In the genomic region with DNA sequence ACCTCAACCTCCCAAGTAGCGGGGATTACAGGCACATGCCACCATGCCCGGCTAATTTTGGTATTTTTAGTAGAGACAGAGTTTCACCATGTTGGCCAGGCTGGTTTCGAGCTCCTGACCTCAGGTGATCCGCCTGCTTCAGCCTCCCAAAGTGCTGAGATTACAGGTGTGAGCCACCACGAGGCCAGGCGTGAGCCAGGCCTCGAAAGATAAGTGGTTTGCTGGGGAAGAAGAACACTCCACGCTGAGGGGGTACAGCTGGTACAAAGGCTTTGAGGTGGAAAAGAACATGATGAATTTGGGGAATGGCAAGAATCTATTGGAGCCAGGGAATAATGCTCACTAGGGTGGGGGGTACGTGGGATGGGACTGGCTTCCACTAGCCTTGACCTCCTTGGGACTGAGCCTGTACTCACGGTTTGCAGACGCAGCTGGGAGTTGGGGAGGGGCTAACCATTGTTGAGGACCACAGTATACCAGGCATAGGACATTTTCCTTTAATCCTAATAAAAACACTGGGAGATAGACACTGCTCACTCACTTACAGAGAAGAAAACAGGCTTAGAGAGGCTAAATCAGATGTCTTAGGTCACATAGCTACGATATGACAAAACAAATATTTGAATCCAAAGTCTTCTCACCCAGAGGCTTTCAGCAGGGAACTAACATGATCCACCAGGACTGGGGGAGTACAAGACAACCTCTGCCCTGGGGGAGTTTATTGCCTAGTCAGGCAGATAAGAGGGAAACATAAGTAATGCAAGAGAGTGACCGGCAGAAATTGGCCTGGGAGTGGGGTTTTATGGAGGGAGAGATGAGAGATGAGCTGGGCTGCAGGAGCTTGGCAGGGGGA, we compare ENCODE assay signal across 1 cellular context.
TF ChIP-seq lines count a peak whose summit lies in the region.

No MANE protein-coding gene starts in this region.

TF ChIP-seq in HepG2, 621 proteins besides CTCF, POLR2A, EP300 and RAD21 (continued from another document and continues in another):
- TF ChIP-seq, protein P1, sequence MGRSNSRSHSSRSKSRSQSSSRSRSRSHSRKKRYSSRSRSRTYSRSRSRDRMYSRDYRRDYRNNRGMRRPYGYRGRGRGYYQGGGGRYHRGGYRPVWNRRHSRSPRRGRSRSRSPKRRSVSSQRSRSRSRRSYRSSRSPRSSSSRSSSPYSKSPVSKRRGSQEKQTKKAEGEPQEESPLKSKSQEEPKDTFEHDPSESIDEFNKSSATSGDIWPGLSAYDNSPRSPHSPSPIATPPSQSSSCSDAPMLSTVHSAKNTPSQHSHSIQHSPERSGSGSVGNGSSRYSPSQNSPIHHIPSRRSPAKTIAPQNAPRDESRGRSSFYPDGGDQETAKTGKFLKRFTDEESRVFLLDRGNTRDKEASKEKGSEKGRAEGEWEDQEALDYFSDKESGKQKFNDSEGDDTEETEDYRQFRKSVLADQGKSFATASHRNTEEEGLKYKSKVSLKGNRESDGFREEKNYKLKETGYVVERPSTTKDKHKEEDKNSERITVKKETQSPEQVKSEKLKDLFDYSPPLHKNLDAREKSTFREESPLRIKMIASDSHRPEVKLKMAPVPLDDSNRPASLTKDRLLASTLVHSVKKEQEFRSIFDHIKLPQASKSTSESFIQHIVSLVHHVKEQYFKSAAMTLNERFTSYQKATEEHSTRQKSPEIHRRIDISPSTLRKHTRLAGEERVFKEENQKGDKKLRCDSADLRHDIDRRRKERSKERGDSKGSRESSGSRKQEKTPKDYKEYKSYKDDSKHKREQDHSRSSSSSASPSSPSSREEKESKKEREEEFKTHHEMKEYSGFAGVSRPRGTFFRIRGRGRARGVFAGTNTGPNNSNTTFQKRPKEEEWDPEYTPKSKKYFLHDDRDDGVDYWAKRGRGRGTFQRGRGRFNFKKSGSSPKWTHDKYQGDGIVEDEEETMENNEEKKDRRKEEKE (IDR thresholded peaks at IDR 0.05) = no peak
- TF ChIP-seq, protein P2, sequence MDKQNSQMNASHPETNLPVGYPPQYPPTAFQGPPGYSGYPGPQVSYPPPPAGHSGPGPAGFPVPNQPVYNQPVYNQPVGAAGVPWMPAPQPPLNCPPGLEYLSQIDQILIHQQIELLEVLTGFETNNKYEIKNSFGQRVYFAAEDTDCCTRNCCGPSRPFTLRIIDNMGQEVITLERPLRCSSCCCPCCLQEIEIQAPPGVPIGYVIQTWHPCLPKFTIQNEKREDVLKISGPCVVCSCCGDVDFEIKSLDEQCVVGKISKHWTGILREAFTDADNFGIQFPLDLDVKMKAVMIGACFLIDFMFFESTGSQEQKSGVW (CRISPR knock-in tag; IDR thresholded peaks at IDR 0.05; ENCODE audit: borderline replicate concordance) = no peak
- TF ChIP-seq NFATC3 (CRISPR knock-in tag; IDR thresholded peaks at IDR 0.05) = no peak
- no peak for TF ChIP-seq TAF15 (IDR thresholded peaks at IDR 0.05; ENCODE audit: low read depth, low read length, poor library complexity, severe bottlenecking)
- no peak for TF ChIP-seq FOXM1 (CRISPR knock-in tag; IDR thresholded peaks at IDR 0.05)
- TF ChIP-seq ZNF253 (CRISPR knock-in tag; IDR thresholded peaks at IDR 0.05; ENCODE audit: borderline replicate concordance) = no peak
- no peak for TF ChIP-seq RFX3 (CRISPR knock-in tag; IDR thresholded peaks at IDR 0.05)
- TF ChIP-seq ZNF547 (CRISPR knock-in tag; IDR thresholded peaks at IDR 0.05) = no peak
- no peak for TF ChIP-seq ZNF557 (CRISPR knock-in tag; IDR thresholded peaks at IDR 0.05)
- TF ChIP-seq, protein P3, sequence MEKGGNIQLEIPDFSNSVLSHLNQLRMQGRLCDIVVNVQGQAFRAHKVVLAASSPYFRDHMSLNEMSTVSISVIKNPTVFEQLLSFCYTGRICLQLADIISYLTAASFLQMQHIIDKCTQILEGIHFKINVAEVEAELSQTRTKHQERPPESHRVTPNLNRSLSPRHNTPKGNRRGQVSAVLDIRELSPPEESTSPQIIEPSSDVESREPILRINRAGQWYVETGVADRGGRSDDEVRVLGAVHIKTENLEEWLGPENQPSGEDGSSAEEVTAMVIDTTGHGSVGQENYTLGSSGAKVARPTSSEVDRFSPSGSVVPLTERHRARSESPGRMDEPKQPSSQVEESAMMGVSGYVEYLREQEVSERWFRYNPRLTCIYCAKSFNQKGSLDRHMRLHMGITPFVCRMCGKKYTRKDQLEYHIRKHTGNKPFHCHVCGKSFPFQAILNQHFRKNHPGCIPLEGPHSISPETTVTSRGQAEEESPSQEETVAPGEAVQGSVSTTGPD (CRISPR knock-in tag; IDR thresholded peaks at IDR 0.05) = no peak
- TF ChIP-seq, protein P4, sequence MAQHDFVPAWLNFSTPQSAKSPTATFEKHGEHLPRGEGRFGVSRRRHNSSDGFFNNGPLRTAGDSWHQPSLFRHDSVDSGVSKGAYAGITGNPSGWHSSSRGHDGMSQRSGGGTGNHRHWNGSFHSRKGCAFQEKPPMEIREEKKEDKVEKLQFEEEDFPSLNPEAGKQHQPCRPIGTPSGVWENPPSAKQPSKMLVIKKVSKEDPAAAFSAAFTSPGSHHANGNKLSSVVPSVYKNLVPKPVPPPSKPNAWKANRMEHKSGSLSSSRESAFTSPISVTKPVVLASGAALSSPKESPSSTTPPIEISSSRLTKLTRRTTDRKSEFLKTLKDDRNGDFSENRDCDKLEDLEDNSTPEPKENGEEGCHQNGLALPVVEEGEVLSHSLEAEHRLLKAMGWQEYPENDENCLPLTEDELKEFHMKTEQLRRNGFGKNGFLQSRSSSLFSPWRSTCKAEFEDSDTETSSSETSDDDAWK (CRISPR knock-in tag; IDR thresholded peaks at IDR 0.05) = no peak
- TF ChIP-seq PPARG (CRISPR knock-in tag; conservative IDR thresholded peaks at IDR 0.05) = peak; percentile 89
- no peak for TF ChIP-seq KAT2B (IDR thresholded peaks at IDR 0.05; ENCODE audit: borderline replicate concordance, low read depth, low read length)
- TF ChIP-seq, protein P5, sequence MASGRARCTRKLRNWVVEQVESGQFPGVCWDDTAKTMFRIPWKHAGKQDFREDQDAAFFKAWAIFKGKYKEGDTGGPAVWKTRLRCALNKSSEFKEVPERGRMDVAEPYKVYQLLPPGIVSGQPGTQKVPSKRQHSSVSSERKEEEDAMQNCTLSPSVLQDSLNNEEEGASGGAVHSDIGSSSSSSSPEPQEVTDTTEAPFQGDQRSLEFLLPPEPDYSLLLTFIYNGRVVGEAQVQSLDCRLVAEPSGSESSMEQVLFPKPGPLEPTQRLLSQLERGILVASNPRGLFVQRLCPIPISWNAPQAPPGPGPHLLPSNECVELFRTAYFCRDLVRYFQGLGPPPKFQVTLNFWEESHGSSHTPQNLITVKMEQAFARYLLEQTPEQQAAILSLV (CRISPR knock-in tag; IDR thresholded peaks at IDR 0.05; ENCODE audit: borderline replicate concordance) = no peak; the same call in 1 of the 2 replicates
- TF ChIP-seq ZC3H13 (CRISPR knock-in tag; IDR thresholded peaks at IDR 0.05) = no peak
- no peak for TF ChIP-seq HOXA9 (CRISPR knock-in tag; IDR thresholded peaks at IDR 0.05; ENCODE audit: borderline replicate concordance)
- peak; percentile 87 for TF ChIP-seq RXRB (CRISPR knock-in tag; IDR thresholded peaks at IDR 0.05; ENCODE audit: borderline replicate concordance)
- TF ChIP-seq KAT8 (CRISPR knock-in tag; IDR thresholded peaks at IDR 0.05) = peak; percentile 57; the same call in 1 of the 2 replicates
- TF ChIP-seq, protein P6, sequence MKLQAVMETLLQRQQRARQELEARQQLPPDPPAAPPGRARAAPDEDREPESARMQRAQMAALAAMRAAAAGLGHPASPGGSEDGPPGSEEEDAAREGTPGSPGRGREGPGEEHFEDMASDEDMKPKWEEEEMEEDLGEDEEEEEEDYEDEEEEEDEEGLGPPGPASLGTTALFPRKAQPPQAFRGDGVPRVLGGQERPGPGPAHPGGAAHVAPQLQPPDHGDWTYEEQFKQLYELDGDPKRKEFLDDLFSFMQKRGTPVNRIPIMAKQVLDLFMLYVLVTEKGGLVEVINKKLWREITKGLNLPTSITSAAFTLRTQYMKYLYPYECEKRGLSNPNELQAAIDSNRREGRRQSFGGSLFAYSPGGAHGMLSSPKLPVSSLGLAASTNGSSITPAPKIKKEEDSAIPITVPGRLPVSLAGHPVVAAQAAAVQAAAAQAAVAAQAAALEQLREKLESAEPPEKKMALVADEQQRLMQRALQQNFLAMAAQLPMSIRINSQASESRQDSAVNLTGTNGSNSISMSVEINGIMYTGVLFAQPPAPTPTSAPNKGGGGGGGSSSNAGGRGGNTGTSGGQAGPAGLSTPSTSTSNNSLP (IDR thresholded peaks at IDR 0.05; ENCODE audit: low read depth, low read length) = peak; percentile 71
- no peak for TF ChIP-seq ZNF30 (CRISPR knock-in tag; IDR thresholded peaks at IDR 0.05)
- TF ChIP-seq, protein P7, sequence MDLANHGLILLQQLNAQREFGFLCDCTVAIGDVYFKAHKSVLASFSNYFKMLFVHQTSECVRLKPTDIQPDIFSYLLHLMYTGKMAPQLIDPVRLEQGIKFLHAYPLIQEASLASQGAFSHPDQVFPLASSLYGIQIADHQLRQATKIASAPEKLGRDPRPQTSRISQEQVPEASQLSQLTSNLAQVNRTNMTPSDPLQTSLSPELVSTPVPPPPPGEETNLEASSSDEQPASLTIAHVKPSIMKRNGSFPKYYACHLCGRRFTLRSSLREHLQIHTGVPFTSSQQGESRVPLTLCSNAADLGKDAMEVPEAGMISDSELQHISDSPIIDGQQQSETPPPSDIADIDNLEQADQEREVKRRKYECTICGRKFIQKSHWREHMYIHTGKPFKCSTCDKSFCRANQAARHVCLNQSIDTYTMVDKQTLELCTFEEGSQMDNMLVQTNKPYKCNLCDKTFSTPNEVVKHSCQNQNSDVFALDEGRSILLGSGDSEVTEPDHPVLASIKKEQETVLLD (CRISPR knock-in tag; IDR thresholded peaks at IDR 0.05; ENCODE audit: low read depth) = no peak
- TF ChIP-seq, protein P8, sequence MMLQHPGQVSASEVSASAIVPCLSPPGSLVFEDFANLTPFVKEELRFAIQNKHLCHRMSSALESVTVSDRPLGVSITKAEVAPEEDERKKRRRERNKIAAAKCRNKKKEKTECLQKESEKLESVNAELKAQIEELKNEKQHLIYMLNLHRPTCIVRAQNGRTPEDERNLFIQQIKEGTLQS (CRISPR knock-in tag; IDR thresholded peaks at IDR 0.05) = peak; percentile 54; the same call in 1 of the 2 replicates
- peak; percentile 60; the same call in 1 of the 2 replicates for TF ChIP-seq FOXO1 (CRISPR knock-in tag; IDR thresholded peaks at IDR 0.05)
- no peak; the same call in 1 of the 2 replicates for TF ChIP-seq ZNF598 (CRISPR knock-in tag; IDR thresholded peaks at IDR 0.05; ENCODE audit: borderline replicate concordance)
- TF ChIP-seq, protein P9, sequence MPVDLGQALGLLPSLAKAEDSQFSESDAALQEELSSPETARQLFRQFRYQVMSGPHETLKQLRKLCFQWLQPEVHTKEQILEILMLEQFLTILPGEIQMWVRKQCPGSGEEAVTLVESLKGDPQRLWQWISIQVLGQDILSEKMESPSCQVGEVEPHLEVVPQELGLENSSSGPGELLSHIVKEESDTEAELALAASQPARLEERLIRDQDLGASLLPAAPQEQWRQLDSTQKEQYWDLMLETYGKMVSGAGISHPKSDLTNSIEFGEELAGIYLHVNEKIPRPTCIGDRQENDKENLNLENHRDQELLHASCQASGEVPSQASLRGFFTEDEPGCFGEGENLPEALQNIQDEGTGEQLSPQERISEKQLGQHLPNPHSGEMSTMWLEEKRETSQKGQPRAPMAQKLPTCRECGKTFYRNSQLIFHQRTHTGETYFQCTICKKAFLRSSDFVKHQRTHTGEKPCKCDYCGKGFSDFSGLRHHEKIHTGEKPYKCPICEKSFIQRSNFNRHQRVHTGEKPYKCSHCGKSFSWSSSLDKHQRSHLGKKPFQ (CRISPR knock-in tag; IDR thresholded peaks at IDR 0.05; ENCODE audit: insufficient replicate concordance) = no peak
- TF ChIP-seq, protein P10, sequence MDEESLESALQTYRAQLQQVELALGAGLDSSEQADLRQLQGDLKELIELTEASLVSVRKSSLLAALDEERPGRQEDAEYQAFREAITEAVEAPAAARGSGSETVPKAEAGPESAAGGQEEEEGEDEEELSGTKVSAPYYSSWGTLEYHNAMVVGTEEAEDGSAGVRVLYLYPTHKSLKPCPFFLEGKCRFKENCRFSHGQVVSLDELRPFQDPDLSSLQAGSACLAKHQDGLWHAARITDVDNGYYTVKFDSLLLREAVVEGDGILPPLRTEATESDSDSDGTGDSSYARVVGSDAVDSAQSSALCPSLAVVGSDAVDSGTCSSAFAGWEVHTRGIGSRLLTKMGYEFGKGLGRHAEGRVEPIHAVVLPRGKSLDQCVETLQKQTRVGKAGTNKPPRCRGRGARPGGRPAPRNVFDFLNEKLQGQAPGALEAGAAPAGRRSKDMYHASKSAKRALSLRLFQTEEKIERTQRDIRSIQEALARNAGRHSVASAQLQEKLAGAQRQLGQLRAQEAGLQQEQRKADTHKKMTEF (CRISPR knock-in tag; IDR thresholded peaks at IDR 0.05) = peak; percentile 67
- TF ChIP-seq SYNCRIP (IDR thresholded peaks at IDR 0.05; ENCODE audit: insufficient read depth, low read depth, low read length) = no peak
- TF ChIP-seq ZFP62 (CRISPR knock-in tag; IDR thresholded peaks at IDR 0.05) = no peak
- TF ChIP-seq HMG20B (CRISPR knock-in tag; conservative IDR thresholded peaks at IDR 0.05) = peak; percentile 75; the same call in 1 of the 2 replicates
- TF ChIP-seq ZNF788 (CRISPR knock-in tag; IDR thresholded peaks at IDR 0.05; ENCODE audit: borderline replicate concordance) = peak; percentile 16; the same call in 1 of the 2 replicates
- TF ChIP-seq ZNF720 (CRISPR knock-in tag; IDR thresholded peaks at IDR 0.05) = no peak
- TF ChIP-seq NFKBIZ (CRISPR knock-in tag; IDR thresholded peaks at IDR 0.05) = no peak
- TF ChIP-seq SIX4 (CRISPR knock-in tag; IDR thresholded peaks at IDR 0.05) = no peak; the same call in 1 of the 2 replicates
- TF ChIP-seq ZNF431 (CRISPR knock-in tag; IDR thresholded peaks at IDR 0.05; ENCODE audit: borderline replicate concordance, low read depth) = no peak; the same call in 1 of the 2 replicates
- no peak for TF ChIP-seq NCOA5 (CRISPR knock-in tag; IDR thresholded peaks at IDR 0.05)
- TF ChIP-seq, protein P11, sequence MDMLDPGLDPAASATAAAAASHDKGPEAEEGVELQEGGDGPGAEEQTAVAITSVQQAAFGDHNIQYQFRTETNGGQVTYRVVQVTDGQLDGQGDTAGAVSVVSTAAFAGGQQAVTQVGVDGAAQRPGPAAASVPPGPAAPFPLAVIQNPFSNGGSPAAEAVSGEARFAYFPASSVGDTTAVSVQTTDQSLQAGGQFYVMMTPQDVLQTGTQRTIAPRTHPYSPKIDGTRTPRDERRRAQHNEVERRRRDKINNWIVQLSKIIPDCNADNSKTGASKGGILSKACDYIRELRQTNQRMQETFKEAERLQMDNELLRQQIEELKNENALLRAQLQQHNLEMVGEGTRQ (IDR thresholded peaks at IDR 0.05; ENCODE audit: low read depth, low read length) = no peak
- TF ChIP-seq, protein P11 (CRISPR knock-in tag; IDR thresholded peaks at IDR 0.05; ENCODE audit: borderline replicate concordance) = no peak
- TF ChIP-seq, protein P12, sequence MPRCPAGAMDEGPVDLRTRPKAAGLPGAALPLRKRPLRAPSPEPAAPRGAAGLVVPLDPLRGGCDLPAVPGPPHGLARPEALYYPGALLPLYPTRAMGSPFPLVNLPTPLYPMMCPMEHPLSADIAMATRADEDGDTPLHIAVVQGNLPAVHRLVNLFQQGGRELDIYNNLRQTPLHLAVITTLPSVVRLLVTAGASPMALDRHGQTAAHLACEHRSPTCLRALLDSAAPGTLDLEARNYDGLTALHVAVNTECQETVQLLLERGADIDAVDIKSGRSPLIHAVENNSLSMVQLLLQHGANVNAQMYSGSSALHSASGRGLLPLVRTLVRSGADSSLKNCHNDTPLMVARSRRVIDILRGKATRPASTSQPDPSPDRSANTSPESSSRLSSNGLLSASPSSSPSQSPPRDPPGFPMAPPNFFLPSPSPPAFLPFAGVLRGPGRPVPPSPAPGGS (CRISPR knock-in tag; IDR thresholded peaks at IDR 0.05) = no peak
